In genomic region chr7:144834516-144835165, GRCh38 we compare ENCODE assay signal across 8 cellular contexts. TPM values are rescaled to one million over a fixed set of nuclear protein-coding genes. Genes with fewer than 3 reads are reported as not detected.
DNase-seq lines count a peak whose midpoint lies in the region; ATAC-seq and TF ChIP-seq lines count a peak whose summit lies in the region.

No MANE protein-coding gene starts in this region.

- H3K4me1 ChIP-seq in BE2C (no peaks in the 10 kb centered on the region), mononuclear cell (ENCODE audit: insufficient read depth, low read length) (peaks cover 28% of the 10 kb centered on the region), transverse colon (peaks cover 7 to 26% (median 16%) of the 10 kb centered on the region in 4 donors)

- H3K9me3 ChIP-seq in BE2C (no peaks in the 10 kb centered on the region), mononuclear cell (ENCODE audit: low read depth, low read length) (no peaks in the 10 kb centered on the region), transverse colon (no peaks in the 10 kb centered on the region)

- peak; percentile 27 for ATAC-seq in GM19351 (IDR thresholded peaks at IDR 0.05; ENCODE audit: unreplicated experiment)
- ATAC-seq in HG03432 (IDR thresholded peaks at IDR 0.05; ENCODE audit: unreplicated experiment) = peak; percentile 35

- peak overlapping the region; percentile 97 to 99 (median 98) for H3K27ac ChIP-seq in transverse colon

- WGBS in transverse colon (ENCODE audit: low coverage in 1 of 2), 2 donors = 20 to 24% methylated on average over 9 to 15 of the region's 15 CpGs

- DNase-seq in BE2C (no peak), T-helper 2 cell (peak in 3 of 5 experiments; percentile 18 to 78 (median 31)), dermis blood vessel endothelial cell (peak; percentile 65), transverse colon (peak; percentile 36)
- no peak for DNase-seq in NK-92 treated with Interleukin-12 subunit alpha and Interleukin-12 subunit beta, amount 100 ng/mL, for 24 hours (lab: John Stamatoyannopoulos, UW)

- no peak for TF ChIP-seq POLR2A in transverse colon (IDR thresholded peaks at IDR 0.05)

- H3K27me3 ChIP-seq in BE2C (no peaks in the 10 kb centered on the region), mononuclear cell (ENCODE audit: insufficient read depth, low read length) (no peaks in the 10 kb centered on the region), transverse colon (no peaks in the 10 kb centered on the region)

- in situ Hi-C loops in transverse colon (cut with MboI; ENCODE audit: low pct_ligation_motif_present in 1 of 4, low pct_unique_long_range_greater_than_20kb in 1 of 4, low sequenced_read_pairs in 3 of 4) = no loop called here

- no peak for TF ChIP-seq CTCF in BE2C (IDR thresholded peaks at IDR 0.05; ENCODE audit: low read depth, low read length)
- TF ChIP-seq CTCF in transverse colon (IDR thresholded peaks at IDR 0.05) = no peak

- TF ChIP-seq EP300 in transverse colon (IDR thresholded peaks at IDR 0.05; ENCODE audit: low read depth) = no peak

- H3K4me3 ChIP-seq in BE2C (ENCODE audit: low read depth, low read length) = peak overlapping the region; percentile 94
- H3K4me3 ChIP-seq in mononuclear cell (ENCODE audit: low read length) = peak overlapping the region; percentile 97
- peak overlapping the region; percentile 80 to 92 (median 82) for H3K4me3 ChIP-seq in transverse colon

- intact Hi-C loops in transverse colon (cut with DNase I; ENCODE audit: low total_unique reads) = no loop called here

- H3K36me3 ChIP-seq in BE2C (no peaks in the 10 kb centered on the region), transverse colon (no peaks in the 10 kb centered on the region)

RNA-seq across cellular contexts. Expression of gene TPK1, which starts 1.2 kb away (rescaled TPM):
- polyA plus RNA-seq in BE2C (2012; ENCODE audit: insufficient read depth, insufficient read length, low read depth) = 2.5 TPM
- total RNA-seq in dermis blood vessel endothelial cell = 14.8 and 24.1 TPM in 2 replicates
- total RNA-seq in mononuclear cell = 22.6 TPM
- 10 to 100 TPM in 3 of 4 donors, 1 to 10 TPM in 1; 1.4 to 17.3 (median 14.6) TPM for total RNA-seq in transverse colon

Comparison
In these comparisons a context has a peak if more than half of its experiments do, and no peak if none do; other contexts are left out.
1. DNase-seq: peak in T-helper 2 cell (3 of 5), dermis blood vessel endothelial cell (single experiment) and transverse colon (single experiment); none in BE2C (single experiment) and NK-92 treated with Interleukin-12 subunit alpha and Interleukin-12 subunit beta, amount 100 ng/mL, for 24 hours (single experiment).
2. Peak in every context shown above with its lines, with median percentiles within 50 percentile points of each other: H3K4me3 ChIP-seq.